ENCODE assay signal across 16 cellular contexts in the genomic region with DNA sequence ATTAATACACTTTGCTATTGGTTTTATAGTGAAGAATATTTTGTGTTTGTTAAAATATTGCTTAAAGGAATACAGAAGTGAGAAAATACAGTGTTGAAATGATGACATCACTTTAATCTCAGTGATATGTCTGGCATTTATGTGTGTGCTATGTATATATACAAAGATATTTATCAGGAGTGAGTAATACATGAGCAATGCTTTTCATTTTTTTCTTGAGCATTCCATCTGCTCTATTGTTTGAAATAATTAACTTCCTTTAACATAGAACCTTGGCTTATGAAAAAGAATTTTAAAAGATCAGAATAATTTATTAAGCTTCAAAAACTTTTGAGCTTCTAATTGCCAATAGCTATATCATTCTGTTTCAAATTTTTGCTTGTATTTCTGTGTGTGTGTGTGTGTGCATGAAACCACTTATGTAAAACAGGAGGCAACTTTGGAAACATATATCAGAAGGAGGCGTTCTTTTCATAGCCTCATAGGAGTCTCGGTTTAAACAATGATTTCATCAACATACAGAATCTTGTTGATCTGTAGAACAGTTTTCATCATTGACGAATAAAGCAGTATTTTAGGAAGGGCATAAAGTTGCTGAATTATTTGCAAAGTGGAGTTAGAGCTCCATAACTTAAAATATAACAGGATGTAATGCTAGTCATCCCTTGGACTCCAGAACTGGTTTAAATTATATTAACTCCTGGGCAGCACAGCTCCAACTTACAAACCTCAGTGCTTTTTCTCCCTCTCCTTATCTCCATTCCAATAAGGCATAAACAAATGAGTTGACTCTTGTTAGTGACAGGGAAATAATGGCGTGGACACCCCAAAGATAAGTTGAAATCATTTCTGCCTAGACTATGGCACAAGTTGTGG.
DNase-seq lines count a peak whose midpoint lies in the region; ATAC-seq and TF ChIP-seq lines count a peak whose summit lies in the region.
"Had no signal": no experiment of that assay in that cellular context is flagged by ENCODE, and none has a peak within 500 bp of the region (broad histone marks: within the 10 kb centered on the region; RNA-seq: fewer than 3 reads in every experiment).

No MANE protein-coding gene starts in this region.

- H3K27me3 Mint-ChIP-seq in HFFc6 (ENCODE audit: insufficient read depth), result no peaks in the 10 kb centered on the region
- H3K27me3 Mint-ChIP-seq: effector memory CD8-positive, alpha-beta T cell had no signal

- peaks cover 7% of the 10 kb centered on the region for H3K4me1 ChIP-seq in adipocyte (ENCODE audit: control insufficient read depth, insufficient read depth, low read length)
- H3K4me1 ChIP-seq: adrenal gland; BLaER1 treated with 17β-estradiol and CSF1 and Interleukin-3, amounts not matched to agents 10 nM and 100 nM; prostate gland had no signal

- no peaks in the 10 kb centered on the region for H3K9me3 Mint-ChIP-seq in HFFc6

- CTCF ChIA-PET in AG04449 (lab: Yijun Ruan, JAX), result no interaction called here

- no peak overlapping the region; the same call in 1 of the 2 replicates for H3K4me3 Mint-ChIP-seq in HFFc6
- H3K4me3 Mint-ChIP-seq: effector memory CD8-positive, alpha-beta T cell had no signal

- no peaks in the 10 kb centered on the region for H3K36me3 ChIP-seq in adipocyte (ENCODE audit: control insufficient read depth, insufficient read depth, low read length, severe bottlenecking)
- H3K36me3 ChIP-seq: adrenal gland; BLaER1 treated with 17β-estradiol and CSF1 and Interleukin-3, amounts not matched to agents 10 nM and 100 nM; prostate gland had no signal

- H3K36me3 Mint-ChIP-seq in HFFc6 (ENCODE audit: low read depth), result no peaks in the 10 kb centered on the region

- H3K4me1 Mint-ChIP-seq in HFFc6 (ENCODE audit: low read depth), result no peaks in the 10 kb centered on the region

- DNase-seq in AG04449 (ENCODE audit: low read depth, low spot score) (peak; percentile 17), HFFc6 (peak; percentile 47), adipocyte (ENCODE audit: low read depth) (peak; percentile 64), glomerular endothelial cell (ENCODE audit: extremely low read depth, low read depth, low spot score) (peak; percentile 50), NCI-H2029 (lab: John Stamatoyannopoulos, UW) (no peak)
- DNase-seq: adrenal gland; effector memory CD8-positive, alpha-beta T cell; GF-D8; NCI-H510A treated with DMSO at 0.1 percent for 48 hours; stimulated activated CD4-positive, alpha-beta T cell treated with anti-CD3 and anti-CD28 coated beads, Interleukin-4, amount 100 ng/mL, for 4 hours; stimulated activated naive CD8-positive, alpha-beta T cell treated with anti-CD3 and anti-CD28 coated beads, Interleukin-15, Interleukin-2, amounts not matched to agents 100 U/mL and 50 U/mL, for 24 hours had no signal

- H3K4me3 ChIP-seq in AG04449 (ENCODE audit: low read depth, low read length), result no peak overlapping the region
- no peak overlapping the region for H3K4me3 ChIP-seq in adipocyte (ENCODE audit: low read length)
- H3K4me3 ChIP-seq: adrenal gland; BLaER1 treated with 17β-estradiol and CSF1 and Interleukin-3, amounts not matched to agents 10 nM and 100 nM; prostate gland had no signal

- H3K9ac ChIP-seq in adipocyte (ENCODE audit: low read length), result no peak overlapping the region
- H3K9ac ChIP-seq: BLaER1 treated with 17β-estradiol and CSF1 and Interleukin-3, amounts not matched to agents 10 nM and 100 nM had no signal

- no peaks in the 10 kb centered on the region for H3K9me3 ChIP-seq in adipocyte (ENCODE audit: control insufficient read depth, low read length)
- H3K9me3 ChIP-seq: adrenal gland; BLaER1 treated with 17β-estradiol and CSF1 and Interleukin-3, amounts not matched to agents 10 nM and 100 nM; prostate gland had no signal

- TF ChIP-seq CTCF in AG04449 (IDR thresholded peaks at IDR 0.05; ENCODE audit: insufficient read depth, low read length, missing control alignments) (no peak), HFFc6 (IDR thresholded peaks at IDR 0.05) (no peak)

- H3K27ac Mint-ChIP-seq in HFFc6, result no peak overlapping the region
- H3K27ac Mint-ChIP-seq: effector memory CD8-positive, alpha-beta T cell had no signal

- POLR2A ChIA-PET in AG04449 (lab: Yijun Ruan, JAX), result no interaction called here

- ATAC-seq in HG03354 (IDR thresholded peaks at IDR 0.05; ENCODE audit: poor library complexity, severe bottlenecking, unreplicated experiment), result no peak
- ATAC-seq in GM21737 (IDR thresholded peaks at IDR 0.05; ENCODE audit: unreplicated experiment), result no peak
- no peak for ATAC-seq in GM19395 (IDR thresholded peaks at IDR 0.05; ENCODE audit: unreplicated experiment)
- ATAC-seq: effector memory CD8-positive, alpha-beta T cell; stimulated activated naive CD8-positive, alpha-beta T cell treated with anti-CD3 and anti-CD28 coated beads, Interleukin-15, Interleukin-2, amounts not matched to agents 100 U/mL and 50 U/mL, for 24 hours had no signal

- no peaks in the 10 kb centered on the region for H3K27me3 ChIP-seq in adipocyte (replicated peaks; ENCODE audit: control insufficient read depth, insufficient read depth, low read length)
- H3K27me3 ChIP-seq: adrenal gland; BLaER1 treated with 17β-estradiol and CSF1 and Interleukin-3, amounts not matched to agents 10 nM and 100 nM had no signal
